11 cellular contexts compared by ENCODE assay signal in genomic region chr18:9595197-9595596, GRCh38. TPM values are rescaled to one million over a fixed set of nuclear protein-coding genes. Genes with fewer than 3 reads are reported as not detected.
A peak's percentile ranks its signal among the peaks of the same experiment; 100 is the strongest.
DNase-seq lines count a peak whose midpoint lies in the region; ATAC-seq and TF ChIP-seq lines count a peak whose summit lies in the region.
"Had no signal": no experiment of that assay in that cellular context is flagged by ENCODE, and none has a peak within 500 bp of the region (broad histone marks: within the 10 kb centered on the region; RNA-seq: fewer than 3 reads in every experiment).

No MANE protein-coding gene starts in this region.

- peaks cover 27 to 40% of the 10 kb centered on the region in 2 donors for H3K36me3 Mint-ChIP-seq in naive B cell

- peaks cover 10 to 23% (median 18%) of the 10 kb centered on the region in 3 donors for H3K4me1 Mint-ChIP-seq in naive B cell

- no peaks in the 10 kb centered on the region for H3K27me3 Mint-ChIP-seq in naive B cell
- H3K27me3 Mint-ChIP-seq: T-cell had no signal

- intact Hi-C loops in tibial artery (cut with DNase I; ENCODE audit: low total_unique reads), result no loop called here

- CTCF ChIA-PET in GM10248 (lab: Yijun Ruan, JAX), result interaction anchor here (0.8 to 1.2 kb wide), 3 partner anchors 9 to 17 kb away, joined by 3 read pairs; no protein-coding TSS in a partner anchor

- DNase-seq in cardiac fibroblast (ENCODE audit: low read depth in 2 of 2), result peak; percentile 51 to 53
- DNase-seq in naive B cell, result no peak
- no peak for DNase-seq in NCI-H1092 (lab: John Stamatoyannopoulos, UW)
- no peak for DNase-seq in GM10248 (ENCODE audit: extremely low spot score)
- DNase-seq in tibial artery, result no peak
- DNase-seq: activated CD8-positive, alpha-beta memory T cell treated with anti-CD3 and anti-CD28 coated beads, Interleukin-2, amount 50 U/mL, for 48 hours; NCI-H524 treated with DMSO at 0.1 percent for 48 hours; T-cell had no signal

- peaks cover 9 to 25% (median 19%) of the 10 kb centered on the region in 7 donors for H3K9me3 Mint-ChIP-seq in naive B cell

- TF ChIP-seq CTCF in cardiac fibroblast (IDR thresholded peaks at IDR 0.05; ENCODE audit: low read depth, low read length) (no peak), GM10248 (IDR thresholded peaks at IDR 0.05; ENCODE audit: control extremely low read depth, extremely low read depth, low read depth, missing control alignments) (no peak), tibial artery (IDR thresholded peaks at IDR 0.05) (no peak)

- peak; percentile 33 for ATAC-seq in GM18517 (IDR thresholded peaks at IDR 0.05; ENCODE audit: unreplicated experiment)
- ATAC-seq in HG02852 (IDR thresholded peaks at IDR 0.05; ENCODE audit: unreplicated experiment), result peak; percentile 9
- ATAC-seq in naive B cell (ENCODE audit: low read depth in 2 of 2), result no peak
- ATAC-seq in GM21526 (IDR thresholded peaks at IDR 0.05; ENCODE audit: low FRiP score, unreplicated experiment), result no peak
- ATAC-seq: T-cell had no signal

- H3K27me3 ChIP-seq in tibial artery, result no peaks in the 10 kb centered on the region

- H3K9me3 ChIP-seq in tibial artery, result peaks cover 0 to 12% (median 11%) of the 10 kb centered on the region in 3 donors

- peak overlapping the region in 4 of 6 donors; percentile 4 to 51 (median 24) for H3K27ac Mint-ChIP-seq in naive B cell

- H3K27ac ChIP-seq in tibial artery, result peak overlapping the region in 1 of 2 donors; percentile 36

- H3K4me1 ChIP-seq in tibial artery, result peaks cover 0 to 30% (median 15%) of the 10 kb centered on the region in 4 donors

- POLR2A ChIA-PET in GM10248 (lab: Yijun Ruan, JAX), result no interaction called here

- no peaks in the 10 kb centered on the region for H3K36me3 ChIP-seq in tibial artery

- H3K4me3 ChIP-seq in cardiac fibroblast (replicated peaks in 1 of 2; ENCODE audit: low read depth in 2 of 2, low read length in 2 of 2) (no peak overlapping the region), tibial artery (no peak overlapping the region)

- H3K4me3 Mint-ChIP-seq in naive B cell, result no peak overlapping the region
- H3K4me3 Mint-ChIP-seq: T-cell had no signal

RNA-seq across cellular contexts. Expression of gene PPP4R1, which starts 19.2 kb away (rescaled TPM):
- polyA plus RNA-seq in naive B cell (ENCODE audit: low read depth in 6 of 6), result 10 to 100 TPM in 4 of 6 donors, 1 to 10 TPM in 2; 8.9 to 21.1 (median 12.8) TPM

Comparison
In these comparisons a context has a peak if more than half of its experiments do, and no peak if none do; other contexts are left out.
1. ATAC-seq: peak in GM18517 (single experiment) and HG02852 (single experiment); none in naive B cell (0 of 2) and GM21526 (single experiment).
2. DNase-seq: peak in cardiac fibroblast (2 of 2); none in naive B cell (single experiment), NCI-H1092 (single experiment), GM10248 (single experiment) and tibial artery (0 of 2).